In the genomic region with DNA sequence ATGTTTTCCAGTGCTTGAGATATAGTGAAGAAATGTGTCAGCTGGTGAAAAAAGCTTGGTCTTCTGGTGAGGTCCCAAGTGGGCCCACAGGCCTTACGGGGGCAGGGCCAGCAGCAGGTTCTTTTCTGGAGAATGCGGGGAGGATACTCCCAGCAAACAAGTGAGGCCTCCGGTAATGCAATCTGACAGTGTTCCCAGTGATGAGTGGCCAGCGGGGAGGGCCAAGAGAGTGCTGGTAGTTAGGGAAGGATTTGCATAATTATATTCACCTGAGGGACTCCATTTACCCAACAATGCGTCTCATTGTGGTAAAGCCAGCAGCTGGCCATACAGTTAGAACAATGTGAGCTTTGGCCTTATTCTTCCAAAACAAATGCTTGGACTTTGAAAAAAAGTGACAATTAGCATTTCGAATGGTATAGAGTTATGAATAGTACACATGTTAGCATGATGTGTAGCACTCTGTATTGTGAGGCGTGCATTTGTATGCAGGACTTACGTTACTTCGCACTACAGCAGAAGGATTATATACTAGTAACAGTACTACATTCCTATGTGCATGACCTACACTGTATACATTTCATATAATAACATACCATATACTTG, we compare ENCODE assay signal across 16 cellular contexts.
DNase-seq lines count a peak whose midpoint lies in the region; ATAC-seq and TF ChIP-seq lines count a peak whose summit lies in the region.
"Had no signal": no experiment of that assay in that cellular context is flagged by ENCODE, and none has a peak within 500 bp of the region (broad histone marks: within the 10 kb centered on the region; RNA-seq: fewer than 3 reads in every experiment).

No MANE protein-coding gene starts in this region.

- CTCF ChIA-PET in activated B cell treated with CpG ODN at 0.5 μM for 24 hours (lab: Charles Lee) = no interaction called here
- CTCF ChIA-PET in CD4-positive, alpha-beta memory T cell (lab: Charles Lee; ENCODE audit: partially characterized antibody) = interaction anchor here (1.0 kb wide), 1 partner anchor 105 kb away, joined by 3 read pairs; no protein-coding TSS in a partner anchor

- H3K9me3 ChIP-seq in Loucy (ENCODE audit: insufficient read depth, low read depth, low read length) (no peaks in the 10 kb centered on the region), lower lobe of right lung (no peaks in the 10 kb centered on the region), GM23248 (ENCODE audit: low read depth) (no peaks in the 10 kb centered on the region)
- H3K9me3 ChIP-seq in CD4-positive, alpha-beta memory T cell (ENCODE audit: control insufficient read depth in 1 of 2, low read length in 2 of 2) = no peaks in the 10 kb centered on the region
- H3K9me3 ChIP-seq: thyroid gland had no signal

- H3K4me3 Mint-ChIP-seq in activated B cell treated with CpG ODN at 0.5 μM for 24 hours = no peak overlapping the region
- no peak overlapping the region for H3K4me3 Mint-ChIP-seq in CD4-positive, alpha-beta memory T cell
- H3K4me3 Mint-ChIP-seq: natural killer cell had no signal

- H3F3A ChIP-seq in Loucy (ENCODE audit: low read depth) (no peaks in the 10 kb centered on the region), GM23248 (ENCODE audit: insufficient read depth) (no peaks in the 10 kb centered on the region)

- H3K4me2 ChIP-seq in Loucy (ENCODE audit: low read depth, low read length, poor library complexity, severe bottlenecking) (no peak overlapping the region), GM23248 (ENCODE audit: unreplicated experiment) (no peak overlapping the region)

- H3K27ac ChIP-seq in lower lobe of right lung (no peak overlapping the region), GM23248 (no peak overlapping the region)
- no peak overlapping the region for H3K27ac ChIP-seq in CD4-positive, alpha-beta memory T cell (ENCODE audit: low read depth, low read length)
- H3K27ac ChIP-seq: cardiac muscle cell, thyroid gland, WERI-Rb-1 had no signal

- peaks cover 63% of the 10 kb centered on the region for H3K4me1 ChIP-seq in Loucy (ENCODE audit: insufficient read depth, low read length, poor library complexity, severe bottlenecking)
- H3K4me1 ChIP-seq in lower lobe of right lung = peaks cover 10% of the 10 kb centered on the region
- H3K4me1 ChIP-seq in CD4-positive, alpha-beta memory T cell (ENCODE audit: insufficient read depth, low read length) = no peaks in the 10 kb centered on the region
- H3K4me1 ChIP-seq in GM23248 (ENCODE audit: insufficient read depth) = no peaks in the 10 kb centered on the region
- H3K4me1 ChIP-seq: thyroid gland had no signal

- H3K36me3 ChIP-seq in Loucy (ENCODE audit: insufficient read depth, low read length) = no peaks in the 10 kb centered on the region
- H3K36me3 ChIP-seq in lower lobe of right lung = no peaks in the 10 kb centered on the region
- H3K36me3 ChIP-seq in CD4-positive, alpha-beta memory T cell (ENCODE audit: insufficient read depth, low read length) = no peaks in the 10 kb centered on the region
- H3K36me3 ChIP-seq in GM23248 (ENCODE audit: low read depth) = no peaks in the 10 kb centered on the region
- H3K36me3 ChIP-seq: cardiac muscle cell, thyroid gland, WERI-Rb-1 had no signal

- no peaks in the 10 kb centered on the region for H3K27me3 Mint-ChIP-seq in activated B cell treated with CpG ODN at 0.5 μM for 24 hours
- H3K27me3 Mint-ChIP-seq in CD4-positive, alpha-beta memory T cell = peaks cover 0 to under 1% of the 10 kb centered on the region in 2 donors

- H3K9ac ChIP-seq in Loucy (ENCODE audit: low read depth, low read length, poor library complexity, severe bottlenecking) (peak overlapping the region; percentile 17), GM23248 (no peak overlapping the region)

- POLR2A ChIA-PET in activated B cell treated with CpG ODN at 0.5 μM for 24 hours (lab: Charles Lee) = no interaction called here
- POLR2A ChIA-PET in CD4-positive, alpha-beta memory T cell (lab: Charles Lee; ENCODE audit: partially characterized antibody) = no interaction called here

- H4K20me1 ChIP-seq in Loucy (ENCODE audit: insufficient read depth, low read length, poor library complexity, severe bottlenecking) (no peaks in the 10 kb centered on the region), GM23248 (ENCODE audit: insufficient read depth) (no peaks in the 10 kb centered on the region)

- in situ Hi-C loops in GM23248 (cut with MboI) = no loop called here

- H3K27me3 ChIP-seq in Loucy (ENCODE audit: insufficient read depth, low read length, poor library complexity, severe bottlenecking) = no peaks in the 10 kb centered on the region
- H3K27me3 ChIP-seq in lower lobe of right lung (ENCODE audit: low read depth) = no peaks in the 10 kb centered on the region
- no peaks in the 10 kb centered on the region for H3K27me3 ChIP-seq in CD4-positive, alpha-beta memory T cell (ENCODE audit: insufficient read depth, low read length)
- no peaks in the 10 kb centered on the region for H3K27me3 ChIP-seq in GM23248 (replicated peaks; ENCODE audit: insufficient read depth)
- H3K27me3 ChIP-seq: cardiac muscle cell, thyroid gland had no signal

- ATAC-seq in activated B cell treated with CpG ODN at 0.5 μM for 24 hours (ENCODE audit: low read depth) = no peak
- peak; percentile 23 to 30 for ATAC-seq in lower lobe of right lung
- no peak for ATAC-seq in HG03432 (IDR thresholded peaks at IDR 0.05; ENCODE audit: unreplicated experiment)
- no peak for ATAC-seq in GM21737 (IDR thresholded peaks at IDR 0.05; ENCODE audit: unreplicated experiment)
- ATAC-seq: activated naive CD4-positive, alpha-beta T cell treated with anti-CD3 and anti-CD28 coated beads, Interleukin-2, amount 50 U/mL, for 72 hours; natural killer cell had no signal

- 0 out of 2 replicates have a peak overlapping the region, but pooled peaks have one; percentile 35 for H2AFZ ChIP-seq in Loucy (ENCODE audit: low read length)
- no peak overlapping the region for H2AFZ ChIP-seq in GM23248

- H3K9me2 ChIP-seq in Loucy (replicated peaks; ENCODE audit: low read depth, low read length) = no peaks in the 10 kb centered on the region
- H3K9me2 ChIP-seq in GM23248 (ENCODE audit: insufficient read depth) = no peaks in the 10 kb centered on the region

- TF ChIP-seq CTCF in Loucy (conservative IDR thresholded peaks at IDR 0.05; ENCODE audit: low read length) (no peak), activated B cell treated with CpG ODN at 0.5 μM for 24 hours (IDR thresholded peaks at IDR 0.05) (no peak), lower lobe of right lung (IDR thresholded peaks at IDR 0.05) (no peak)

- H3K4me1 Mint-ChIP-seq in activated B cell treated with CpG ODN at 0.5 μM for 24 hours = peaks cover 19% of the 10 kb centered on the region
- H3K4me1 Mint-ChIP-seq in CD4-positive, alpha-beta memory T cell = no peaks in the 10 kb centered on the region
- H3K4me1 Mint-ChIP-seq: natural killer cell had no signal

- DNase-seq in DMS153 treated with DMSO at 0.1 percent for 48 hours (lab: John Stamatoyannopoulos, UW; ENCODE audit: unreplicated experiment) = peak; percentile 57
- DNase-seq in activated B cell treated with CpG ODN at 0.5 μM for 24 hours = no peak
- no peak for DNase-seq in lower lobe of right lung
- no peak for DNase-seq in CD4-positive, alpha-beta memory T cell
- DNase-seq in GM23248 = no peak
- DNase-seq: AML-193; IMR-90; natural killer cell; stimulated activated CD4-positive, alpha-beta T cell treated with anti-CD3 and anti-CD28 coated beads, Interleukin-1b, Interleukin-23, amount 100 ng/mL, for 48 hours; thyroid gland had no signal

- H3K9me3 Mint-ChIP-seq in activated B cell treated with CpG ODN at 0.5 μM for 24 hours = no peaks in the 10 kb centered on the region
- H3K9me3 Mint-ChIP-seq in CD4-positive, alpha-beta memory T cell = no peaks in the 10 kb centered on the region
- H3K9me3 Mint-ChIP-seq: activated naive CD4-positive, alpha-beta T cell treated with anti-CD3 and anti-CD28 coated beads, Interleukin-2, amount 50 U/mL, for 72 hours; natural killer cell had no signal

- WGBS in GM23248 (ENCODE audit: low coverage in 1 of 2, low lambda C conversion rate in 2 of 2, missing lambda C conversion rate in 2 of 2), 2 experiments = 91% methylated on average over 9 of the region's 9 CpGs

- intact Hi-C loops in activated B cell treated with CpG ODN at 0.5 μM for 24 hours (cut with micrococcal nuclease) (no loop called here), lower lobe of right lung (cut with DNase I) (no loop called here)
- intact Hi-C loops in CD4-positive, alpha-beta memory T cell (cut with micrococcal nuclease) = no loop called here

- H3K79me2 ChIP-seq in Loucy (ENCODE audit: insufficient read depth, low read length) = no peaks in the 10 kb centered on the region
- no peaks in the 10 kb centered on the region for H3K79me2 ChIP-seq in GM23248 (ENCODE audit: insufficient read depth)

- no peak overlapping the region for H3K4me3 ChIP-seq in Loucy (ENCODE audit: low read length, poor library complexity, severe bottlenecking)
- no peak overlapping the region for H3K4me3 ChIP-seq in lower lobe of right lung
- H3K4me3 ChIP-seq in CD4-positive, alpha-beta memory T cell (ENCODE audit: low read length in 2 of 2) = no peak overlapping the region
- no peak overlapping the region for H3K4me3 ChIP-seq in GM23248
- H3K4me3 ChIP-seq: cardiac muscle cell, thyroid gland had no signal

- no peaks in the 10 kb centered on the region for H3K36me3 Mint-ChIP-seq in activated B cell treated with CpG ODN at 0.5 μM for 24 hours (ENCODE audit: low read depth)
- H3K36me3 Mint-ChIP-seq in CD4-positive, alpha-beta memory T cell = no peaks in the 10 kb centered on the region
- H3K36me3 Mint-ChIP-seq: activated naive CD4-positive, alpha-beta T cell treated with anti-CD3 and anti-CD28 coated beads, Interleukin-2, amount 50 U/mL, for 72 hours; natural killer cell had no signal

- peak overlapping the region; percentile 27 for H3K27ac Mint-ChIP-seq in activated B cell treated with CpG ODN at 0.5 μM for 24 hours
- H3K27ac Mint-ChIP-seq in CD4-positive, alpha-beta memory T cell = no peak overlapping the region
- H3K27ac Mint-ChIP-seq: activated naive CD4-positive, alpha-beta T cell treated with anti-CD3 and anti-CD28 coated beads, Interleukin-2, amount 50 U/mL, for 72 hours; natural killer cell had no signal

Comparison
In these comparisons a context has a peak if more than half of its experiments do, and no peak if none do; other contexts are left out.
1. ATAC-seq: peak in lower lobe of right lung (2 of 2); none in activated B cell treated with CpG ODN at 0.5 μM for 24 hours (single experiment), HG03432 (single experiment) and GM21737 (single experiment).